Comparison of ENCODE assay signal across 1 cellular context in the genomic region with DNA sequence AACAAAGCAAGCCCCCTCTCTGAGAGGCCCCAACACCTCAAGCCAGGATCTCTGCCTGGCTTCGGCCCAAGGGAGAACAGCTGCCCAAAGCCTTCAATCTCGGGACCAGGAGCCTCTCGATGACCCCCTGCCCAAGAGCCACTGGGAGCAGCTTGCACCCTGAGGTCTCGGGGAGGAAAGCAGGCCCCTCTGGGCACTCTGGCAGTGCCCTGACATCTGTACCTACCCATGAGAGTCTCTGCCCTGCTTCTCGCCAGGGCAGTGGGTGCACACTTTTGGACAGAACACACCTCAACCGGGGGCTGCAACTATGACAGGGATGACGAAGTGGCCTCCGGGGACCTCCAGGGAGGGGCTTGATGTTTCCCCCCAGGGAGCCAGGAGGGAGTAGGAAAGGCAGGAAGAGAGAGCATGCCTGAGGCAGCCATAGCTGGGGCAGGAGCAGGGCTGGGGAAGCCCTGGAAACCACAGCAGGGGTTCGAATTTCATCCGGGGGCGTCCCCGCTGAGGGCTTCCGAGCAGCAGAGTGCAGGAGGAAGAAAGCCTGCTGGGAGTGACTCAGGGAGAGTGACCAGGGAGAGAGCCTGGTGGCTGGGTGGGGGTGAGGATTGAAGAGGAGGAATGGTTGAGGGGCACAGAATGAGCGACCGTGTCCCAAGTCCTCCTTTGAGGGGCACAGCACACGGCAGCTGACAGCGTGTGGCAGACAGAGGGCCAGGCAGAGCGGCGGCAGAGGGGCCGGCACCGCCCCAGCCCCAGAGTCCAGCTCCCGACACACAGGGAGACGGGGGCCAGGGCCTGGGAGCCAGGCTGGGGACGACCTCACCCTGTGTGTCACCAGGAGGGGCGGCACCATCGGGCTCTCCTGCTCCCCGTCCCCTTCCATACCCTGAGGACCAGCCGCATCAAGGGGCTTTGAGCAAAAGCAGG.
TF ChIP-seq lines count a peak whose summit lies in the region.

No MANE protein-coding gene starts in this region.

TF ChIP-seq in HEK293, 187 proteins besides CTCF, POLR2A, EP300 and RAD21 (continued from another document):
- TF ChIP-seq, protein P1, sequence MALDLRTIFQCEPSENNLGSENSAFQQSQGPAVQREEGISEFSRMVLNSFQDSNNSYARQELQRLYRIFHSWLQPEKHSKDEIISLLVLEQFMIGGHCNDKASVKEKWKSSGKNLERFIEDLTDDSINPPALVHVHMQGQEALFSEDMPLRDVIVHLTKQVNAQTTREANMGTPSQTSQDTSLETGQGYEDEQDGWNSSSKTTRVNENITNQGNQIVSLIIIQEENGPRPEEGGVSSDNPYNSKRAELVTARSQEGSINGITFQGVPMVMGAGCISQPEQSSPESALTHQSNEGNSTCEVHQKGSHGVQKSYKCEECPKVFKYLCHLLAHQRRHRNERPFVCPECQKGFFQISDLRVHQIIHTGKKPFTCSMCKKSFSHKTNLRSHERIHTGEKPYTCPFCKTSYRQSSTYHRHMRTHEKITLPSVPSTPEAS (tag by site-specific recombination; IDR thresholded peaks at IDR 0.05): no peak
- TF ChIP-seq ZNF214 (tag by site-specific recombination; IDR thresholded peaks at IDR 0.05; ENCODE audit: borderline replicate concordance) (no peak), ZSCAN18 (tag by site-specific recombination; IDR thresholded peaks at IDR 0.05) (no peak), ZNF23 (tag by site-specific recombination; IDR thresholded peaks at IDR 0.05; ENCODE audit: borderline replicate concordance) (no peak), ZNF174 (tag by site-specific recombination; IDR thresholded peaks at IDR 0.05) (no peak), BCL11B (tag by site-specific recombination; IDR thresholded peaks at IDR 0.05; ENCODE audit: low read depth) (no peak), SP2 (tag by site-specific recombination; IDR thresholded peaks at IDR 0.05) (peak; percentile 33), ZNF175 (tag by site-specific recombination; IDR thresholded peaks at IDR 0.05) (no peak), ZNF501 (tag by site-specific recombination; IDR thresholded peaks at IDR 0.05) (no peak), SCRT2 (tag by site-specific recombination; IDR thresholded peaks at IDR 0.05) (no peak), ZNF843 (tag by site-specific recombination; IDR thresholded peaks at IDR 0.05) (no peak), ZNF26 (tag by site-specific recombination; IDR thresholded peaks at IDR 0.05) (no peak), ZNF2 (tag by site-specific recombination; IDR thresholded peaks at IDR 0.05) (no peak), BCL11A (tag by site-specific recombination; IDR thresholded peaks at IDR 0.05; ENCODE audit: low read depth) (no peak), ZEB2 (tag by site-specific recombination; IDR thresholded peaks at IDR 0.05) (peak; percentile 38), ZNF596 (tag by site-specific recombination; IDR thresholded peaks at IDR 0.05) (no peak), PRDM6 (tag by site-specific recombination; IDR thresholded peaks at IDR 0.05) (no peak), MYNN (tag by site-specific recombination; IDR thresholded peaks at IDR 0.05; ENCODE audit: borderline replicate concordance) (no peak), ZFP37 (tag by site-specific recombination; IDR thresholded peaks at IDR 0.05) (no peak), YY1 (tag by site-specific recombination; IDR thresholded peaks at IDR 0.05) (no peak), ZNF549 (tag by site-specific recombination; IDR thresholded peaks at IDR 0.05) (no peak), ZNF354C (tag by site-specific recombination; IDR thresholded peaks at IDR 0.05; ENCODE audit: borderline replicate concordance, low read depth) (no peak), ZNF248 (tag by site-specific recombination; IDR thresholded peaks at IDR 0.05) (no peak), ZNF114 (tag by site-specific recombination; IDR thresholded peaks at IDR 0.05) (no peak), ZNF48 (tag by site-specific recombination; IDR thresholded peaks at IDR 0.05) (no peak), ZNF169 (tag by site-specific recombination; IDR thresholded peaks at IDR 0.05) (no peak), ZNF266 (tag by site-specific recombination; IDR thresholded peaks at IDR 0.05; ENCODE audit: low read depth) (no peak), KLF7 (tag by site-specific recombination; IDR thresholded peaks at IDR 0.05; ENCODE audit: borderline replicate concordance) (no peak), ZNF747 (tag by site-specific recombination; IDR thresholded peaks at IDR 0.05) (no peak), ZNF585B (tag by site-specific recombination; IDR thresholded peaks at IDR 0.05) (no peak), ZNF558 (tag by site-specific recombination; IDR thresholded peaks at IDR 0.05) (no peak), ZFHX2 (tag by site-specific recombination; conservative IDR thresholded peaks at IDR 0.05) (peak; percentile 83), ZNF140 (tag by site-specific recombination; IDR thresholded peaks at IDR 0.05) (no peak), ZBTB21 (tag by site-specific recombination; IDR thresholded peaks at IDR 0.05) (no peak)
- TF ChIP-seq, protein P2, sequence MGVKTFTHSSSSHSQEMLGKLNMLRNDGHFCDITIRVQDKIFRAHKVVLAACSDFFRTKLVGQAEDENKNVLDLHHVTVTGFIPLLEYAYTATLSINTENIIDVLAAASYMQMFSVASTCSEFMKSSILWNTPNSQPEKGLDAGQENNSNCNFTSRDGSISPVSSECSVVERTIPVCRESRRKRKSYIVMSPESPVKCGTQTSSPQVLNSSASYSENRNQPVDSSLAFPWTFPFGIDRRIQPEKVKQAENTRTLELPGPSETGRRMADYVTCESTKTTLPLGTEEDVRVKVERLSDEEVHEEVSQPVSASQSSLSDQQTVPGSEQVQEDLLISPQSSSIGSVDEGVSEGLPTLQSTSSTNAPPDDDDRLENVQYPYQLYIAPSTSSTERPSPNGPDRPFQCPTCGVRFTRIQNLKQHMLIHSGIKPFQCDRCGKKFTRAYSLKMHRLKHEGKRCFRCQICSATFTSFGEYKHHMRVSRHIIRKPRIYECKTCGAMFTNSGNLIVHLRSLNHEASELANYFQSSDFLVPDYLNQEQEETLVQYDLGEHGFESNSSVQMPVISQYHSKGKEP (tag by site-specific recombination; IDR thresholded peaks at IDR 0.05): no peak
- TF ChIP-seq, protein P3, sequence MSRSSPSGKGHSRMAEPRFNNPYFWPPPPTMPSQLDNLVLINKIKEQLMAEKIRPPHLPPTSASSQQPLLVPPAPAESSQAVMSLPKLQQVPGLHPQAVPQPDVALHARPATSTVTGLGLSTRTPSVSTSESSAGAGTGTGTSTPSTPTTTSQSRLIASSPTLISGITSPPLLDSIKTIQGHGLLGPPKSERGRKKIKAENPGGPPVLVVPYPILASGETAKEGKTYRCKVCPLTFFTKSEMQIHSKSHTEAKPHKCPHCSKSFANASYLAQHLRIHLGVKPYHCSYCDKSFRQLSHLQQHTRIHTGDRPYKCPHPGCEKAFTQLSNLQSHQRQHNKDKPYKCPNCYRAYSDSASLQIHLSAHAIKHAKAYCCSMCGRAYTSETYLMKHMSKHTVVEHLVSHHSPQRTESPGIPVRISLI (tag by site-specific recombination; IDR thresholded peaks at IDR 0.05): no peak
- TF ChIP-seq, protein P4, sequence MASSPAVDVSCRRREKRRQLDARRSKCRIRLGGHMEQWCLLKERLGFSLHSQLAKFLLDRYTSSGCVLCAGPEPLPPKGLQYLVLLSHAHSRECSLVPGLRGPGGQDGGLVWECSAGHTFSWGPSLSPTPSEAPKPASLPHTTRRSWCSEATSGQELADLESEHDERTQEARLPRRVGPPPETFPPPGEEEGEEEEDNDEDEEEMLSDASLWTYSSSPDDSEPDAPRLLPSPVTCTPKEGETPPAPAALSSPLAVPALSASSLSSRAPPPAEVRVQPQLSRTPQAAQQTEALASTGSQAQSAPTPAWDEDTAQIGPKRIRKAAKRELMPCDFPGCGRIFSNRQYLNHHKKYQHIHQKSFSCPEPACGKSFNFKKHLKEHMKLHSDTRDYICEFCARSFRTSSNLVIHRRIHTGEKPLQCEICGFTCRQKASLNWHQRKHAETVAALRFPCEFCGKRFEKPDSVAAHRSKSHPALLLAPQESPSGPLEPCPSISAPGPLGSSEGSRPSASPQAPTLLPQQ (tag by site-specific recombination; IDR thresholded peaks at IDR 0.05): no peak
- TF ChIP-seq, protein P5, sequence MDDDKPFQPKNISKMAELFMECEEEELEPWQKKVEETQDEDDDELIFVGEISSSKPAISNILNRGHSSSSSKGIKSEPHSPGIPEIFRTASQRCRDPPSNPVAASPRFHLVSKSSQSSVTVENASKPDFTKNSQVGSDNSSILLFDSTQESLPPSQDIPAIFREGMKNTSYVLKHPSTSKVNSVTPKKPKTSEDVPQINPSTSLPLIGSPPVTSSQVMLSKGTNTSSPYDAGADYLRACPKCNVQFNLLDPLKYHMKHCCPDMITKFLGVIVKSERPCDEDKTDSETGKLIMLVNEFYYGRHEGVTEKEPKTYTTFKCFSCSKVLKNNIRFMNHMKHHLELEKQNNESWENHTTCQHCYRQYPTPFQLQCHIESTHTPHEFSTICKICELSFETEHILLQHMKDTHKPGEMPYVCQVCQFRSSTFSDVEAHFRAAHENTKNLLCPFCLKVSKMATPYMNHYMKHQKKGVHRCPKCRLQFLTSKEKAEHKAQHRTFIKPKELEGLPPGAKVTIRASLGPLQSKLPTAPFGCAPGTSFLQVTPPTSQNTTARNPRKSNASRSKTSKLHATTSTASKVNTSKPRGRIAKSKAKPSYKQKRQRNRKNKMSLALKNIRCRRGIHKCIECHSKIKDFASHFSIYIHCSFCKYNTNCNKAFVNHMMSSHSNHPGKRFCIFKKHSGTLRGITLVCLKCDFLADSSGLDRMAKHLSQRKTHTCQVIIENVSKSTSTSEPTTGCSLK (tag by site-specific recombination; IDR thresholded peaks at IDR 0.05): no peak
- TF ChIP-seq, protein P6, sequence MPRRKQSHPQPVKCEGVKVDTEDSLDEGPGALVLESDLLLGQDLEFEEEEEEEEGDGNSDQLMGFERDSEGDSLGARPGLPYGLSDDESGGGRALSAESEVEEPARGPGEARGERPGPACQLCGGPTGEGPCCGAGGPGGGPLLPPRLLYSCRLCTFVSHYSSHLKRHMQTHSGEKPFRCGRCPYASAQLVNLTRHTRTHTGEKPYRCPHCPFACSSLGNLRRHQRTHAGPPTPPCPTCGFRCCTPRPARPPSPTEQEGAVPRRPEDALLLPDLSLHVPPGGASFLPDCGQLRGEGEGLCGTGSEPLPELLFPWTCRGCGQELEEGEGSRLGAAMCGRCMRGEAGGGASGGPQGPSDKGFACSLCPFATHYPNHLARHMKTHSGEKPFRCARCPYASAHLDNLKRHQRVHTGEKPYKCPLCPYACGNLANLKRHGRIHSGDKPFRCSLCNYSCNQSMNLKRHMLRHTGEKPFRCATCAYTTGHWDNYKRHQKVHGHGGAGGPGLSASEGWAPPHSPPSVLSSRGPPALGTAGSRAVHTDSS (tag by site-specific recombination; IDR thresholded peaks at IDR 0.05): no peak
- TF ChIP-seq, protein P7, sequence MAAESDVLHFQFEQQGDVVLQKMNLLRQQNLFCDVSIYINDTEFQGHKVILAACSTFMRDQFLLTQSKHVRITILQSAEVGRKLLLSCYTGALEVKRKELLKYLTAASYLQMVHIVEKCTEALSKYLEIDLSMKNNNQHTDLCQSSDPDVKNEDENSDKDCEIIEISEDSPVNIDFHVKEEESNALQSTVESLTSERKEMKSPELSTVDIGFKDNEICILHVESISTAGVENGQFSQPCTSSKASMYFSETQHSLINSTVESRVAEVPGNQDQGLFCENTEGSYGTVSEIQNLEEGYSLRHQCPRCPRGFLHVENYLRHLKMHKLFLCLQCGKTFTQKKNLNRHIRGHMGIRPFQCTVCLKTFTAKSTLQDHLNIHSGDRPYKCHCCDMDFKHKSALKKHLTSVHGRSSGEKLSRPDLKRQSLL (tag by site-specific recombination; IDR thresholded peaks at IDR 0.05): no peak
- TF ChIP-seq, protein P8, sequence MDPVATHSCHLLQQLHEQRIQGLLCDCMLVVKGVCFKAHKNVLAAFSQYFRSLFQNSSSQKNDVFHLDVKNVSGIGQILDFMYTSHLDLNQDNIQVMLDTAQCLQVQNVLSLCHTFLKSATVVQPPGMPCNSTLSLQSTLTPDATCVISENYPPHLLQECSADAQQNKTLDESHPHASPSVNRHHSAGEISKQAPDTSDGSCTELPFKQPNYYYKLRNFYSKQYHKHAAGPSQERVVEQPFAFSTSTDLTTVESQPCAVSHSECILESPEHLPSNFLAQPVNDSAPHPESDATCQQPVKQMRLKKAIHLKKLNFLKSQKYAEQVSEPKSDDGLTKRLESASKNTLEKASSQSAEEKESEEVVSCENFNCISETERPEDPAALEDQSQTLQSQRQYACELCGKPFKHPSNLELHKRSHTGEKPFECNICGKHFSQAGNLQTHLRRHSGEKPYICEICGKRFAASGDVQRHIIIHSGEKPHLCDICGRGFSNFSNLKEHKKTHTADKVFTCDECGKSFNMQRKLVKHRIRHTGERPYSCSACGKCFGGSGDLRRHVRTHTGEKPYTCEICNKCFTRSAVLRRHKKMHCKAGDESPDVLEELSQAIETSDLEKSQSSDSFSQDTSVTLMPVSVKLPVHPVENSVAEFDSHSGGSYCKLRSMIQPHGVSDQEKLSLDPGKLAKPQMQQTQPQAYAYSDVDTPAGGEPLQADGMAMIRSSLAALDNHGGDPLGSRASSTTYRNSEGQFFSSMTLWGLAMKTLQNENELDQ (tag by site-specific recombination; IDR thresholded peaks at IDR 0.05; ENCODE audit: low read depth): no peak
